In the genomic region with DNA sequence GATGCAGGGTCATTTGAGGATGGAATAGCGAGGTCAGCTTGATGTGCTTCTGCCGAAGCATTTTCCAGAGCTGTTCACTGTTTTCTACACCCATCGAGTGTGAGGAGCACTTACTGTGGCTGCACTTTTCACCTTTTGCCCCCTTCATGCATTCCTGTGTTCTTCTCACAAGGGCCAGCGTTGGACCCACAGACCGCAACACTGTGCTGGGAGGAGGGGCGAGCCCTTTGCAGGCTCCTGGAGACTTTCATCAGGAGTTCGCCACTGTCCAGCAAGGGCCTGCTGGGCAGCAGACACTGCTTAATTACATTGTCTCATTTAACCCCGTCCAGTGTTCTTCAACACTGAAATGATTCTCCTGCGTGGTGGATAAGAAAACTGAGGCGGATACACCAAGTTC, we compare ENCODE assay signal across 23 cellular contexts. TPM values are rescaled to one million over a fixed set of nuclear protein-coding genes. Genes with fewer than 3 reads are reported as not detected.
DNase-seq lines count a peak whose midpoint lies in the region; ATAC-seq, FAIRE-seq and TF ChIP-seq lines count a peak whose summit lies in the region.
"Had no signal": no experiment of that assay in that cellular context is flagged by ENCODE, and none has a peak within 500 bp of the region (broad histone marks: within the 10 kb centered on the region; RNA-seq: fewer than 3 reads in every experiment).

No MANE protein-coding gene starts in this region.

- H3K9me3 ChIP-seq in vagina, result no peaks in the 10 kb centered on the region

- H3K27ac Mint-ChIP-seq in activated CD8-positive, alpha-beta memory T cell treated with anti-CD3 and anti-CD28 coated beads, Interleukin-2, amount 10 ng/mL, durations not matched to agents 7 days and 5 days, result no peak overlapping the region
- H3K27ac Mint-ChIP-seq in activated CD4-positive, alpha-beta memory T cell treated with anti-CD3 and anti-CD28 coated beads for 36 hours, result no peak overlapping the region
- H3K27ac Mint-ChIP-seq: B cell; CD8-positive, alpha-beta T cell; HFFc6 had no signal

- H3K36me3 ChIP-seq in bronchial epithelial cell (ENCODE audit: control insufficient read depth, insufficient read depth, low read length) (no peaks in the 10 kb centered on the region), vagina (no peaks in the 10 kb centered on the region)
- H3K36me3 ChIP-seq: BLaER1 treated with 17β-estradiol and CSF1 and Interleukin-3, amounts not matched to agents 10 nM and 100 nM had no signal

- peaks cover 7% of the 10 kb centered on the region for H3K27me3 Mint-ChIP-seq in activated CD8-positive, alpha-beta memory T cell treated with anti-CD3 and anti-CD28 coated beads, Interleukin-2, amount 10 ng/mL, durations not matched to agents 7 days and 5 days
- H3K27me3 Mint-ChIP-seq in activated CD4-positive, alpha-beta memory T cell treated with anti-CD3 and anti-CD28 coated beads for 36 hours, result peaks cover 5% of the 10 kb centered on the region

- intact Hi-C loops in vagina (cut with DNase I), result no loop called here
- intact Hi-C loops in activated CD4-positive, alpha-beta memory T cell treated with anti-CD3 and anti-CD28 coated beads for 36 hours (cut with micrococcal nuclease), result no loop called here

- CTCF ChIA-PET in activated CD8-positive, alpha-beta memory T cell treated with anti-CD3 and anti-CD28 coated beads, Interleukin-2, amount 10 ng/mL, durations not matched to agents 7 days and 5 days (lab: Charles Lee), result no interaction called here
- CTCF ChIA-PET in activated CD4-positive, alpha-beta memory T cell treated with anti-CD3 and anti-CD28 coated beads for 36 hours (lab: Charles Lee), result no interaction called here

- H3K36me3 Mint-ChIP-seq in activated CD8-positive, alpha-beta memory T cell treated with anti-CD3 and anti-CD28 coated beads, Interleukin-2, amount 10 ng/mL, durations not matched to agents 7 days and 5 days, result no peaks in the 10 kb centered on the region
- H3K36me3 Mint-ChIP-seq in activated CD4-positive, alpha-beta memory T cell treated with anti-CD3 and anti-CD28 coated beads for 36 hours, result no peaks in the 10 kb centered on the region
- H3K36me3 Mint-ChIP-seq: CD8-positive, alpha-beta T cell had no signal

- DNase-seq in activated CD8-positive, alpha-beta memory T cell treated with anti-CD3 and anti-CD28 coated beads, Interleukin-2, amount 10 ng/mL, durations not matched to agents 7 days and 5 days, result peak; percentile 30
- DNase-seq in activated CD8-positive, alpha-beta memory T cell treated with anti-CD3 and anti-CD28 coated beads for 24 hours, result no peak
- DNase-seq in bronchial epithelial cell (ENCODE audit: low read depth) (no peak), iPS-NIHi7 (ENCODE audit: extremely low spot score) (peak; percentile 4), vagina (ENCODE audit: extremely low spot score in 2 of 2) (peak; percentile 47 to 49), COLO668 (lab: John Stamatoyannopoulos, UW; ENCODE audit: unreplicated experiment) (no peak)
- no peak for DNase-seq in activated CD4-positive, alpha-beta memory T cell treated with anti-CD3 and anti-CD28 coated beads for 36 hours
- DNase-seq: 8988T, COR-L47, DMS 273 treated with DMSO at 0.1 percent for 48 hours, DMS53, DND-41, EL, GOT3, H7, HFFc6 had no signal

- no peaks in the 10 kb centered on the region for H3K9me3 Mint-ChIP-seq in activated CD8-positive, alpha-beta memory T cell treated with anti-CD3 and anti-CD28 coated beads, Interleukin-2, amount 10 ng/mL, durations not matched to agents 7 days and 5 days (ENCODE audit: low read depth)
- peaks cover 2% of the 10 kb centered on the region for H3K9me3 Mint-ChIP-seq in activated CD4-positive, alpha-beta memory T cell treated with anti-CD3 and anti-CD28 coated beads for 36 hours
- H3K9me3 Mint-ChIP-seq: HFFc6 had no signal

- H3K4me3 Mint-ChIP-seq in activated CD8-positive, alpha-beta memory T cell treated with anti-CD3 and anti-CD28 coated beads, Interleukin-2, amount 10 ng/mL, durations not matched to agents 7 days and 5 days, result no peak overlapping the region
- no peak overlapping the region for H3K4me3 Mint-ChIP-seq in activated CD4-positive, alpha-beta memory T cell treated with anti-CD3 and anti-CD28 coated beads for 36 hours
- H3K4me3 Mint-ChIP-seq: B cell; CD8-positive, alpha-beta T cell; HFFc6 had no signal

- no peak overlapping the region for H3K27ac ChIP-seq in vagina
- H3K27ac ChIP-seq: BLaER1 treated with 17β-estradiol and CSF1 and Interleukin-3, amounts not matched to agents 10 nM and 100 nM had no signal

- POLR2A ChIA-PET in activated CD4-positive, alpha-beta memory T cell treated with anti-CD3 and anti-CD28 coated beads for 36 hours (lab: Charles Lee), result no interaction called here

- H3K27me3 ChIP-seq in bronchial epithelial cell (ENCODE audit: control insufficient read depth, insufficient read depth, low read length) (no peaks in the 10 kb centered on the region), vagina (no peaks in the 10 kb centered on the region)
- H3K27me3 ChIP-seq: BLaER1 treated with 17β-estradiol and CSF1 and Interleukin-3, amounts not matched to agents 10 nM and 100 nM had no signal

- FAIRE-seq in bronchial epithelial cell (lab: Jason Lieb, UNC), result peak; percentile 77
- FAIRE-seq: GM12878, HTR-8/SVneo had no signal

- ATAC-seq in activated CD8-positive, alpha-beta memory T cell treated with anti-CD3 and anti-CD28 coated beads, Interleukin-2, amount 10 ng/mL, durations not matched to agents 7 days and 5 days, result no peak
- ATAC-seq: CD8-positive, alpha-beta T cell; GM12878; HCT116 had no signal

- H3K4me3 ChIP-seq in bronchial epithelial cell (ENCODE audit: low read depth, low read length) (no peak overlapping the region), vagina (no peak overlapping the region)
- H3K4me3 ChIP-seq: BLaER1 treated with 17β-estradiol and CSF1 and Interleukin-3, amounts not matched to agents 10 nM and 100 nM; GM12878 had no signal

- H3K4me1 Mint-ChIP-seq in activated CD8-positive, alpha-beta memory T cell treated with anti-CD3 and anti-CD28 coated beads, Interleukin-2, amount 10 ng/mL, durations not matched to agents 7 days and 5 days, result no peaks in the 10 kb centered on the region
- no peaks in the 10 kb centered on the region for H3K4me1 Mint-ChIP-seq in activated CD4-positive, alpha-beta memory T cell treated with anti-CD3 and anti-CD28 coated beads for 36 hours (ENCODE audit: low read depth)
- H3K4me1 Mint-ChIP-seq: B cell had no signal

- H3K4me1 ChIP-seq in vagina, result peaks cover 16% of the 10 kb centered on the region

- TF ChIP-seq POLR2A in vagina (IDR thresholded peaks at IDR 0.05), result no peak

- TF ChIP-seq CTCF in bronchial epithelial cell (IDR thresholded peaks at IDR 0.05; ENCODE audit: insufficient read depth, low read length, severe bottlenecking) (no peak), vagina (IDR thresholded peaks at IDR 0.05) (no peak)

RNA-seq across cellular contexts. Expression of a gene that starts 29.9 kb away (rescaled TPM):
- not detected for total RNA-seq in activated CD8-positive, alpha-beta memory T cell treated with anti-CD3 and anti-CD28 coated beads, Interleukin-2, amount 10 ng/mL, durations not matched to agents 7 days and 5 days
- total RNA-seq in bronchial epithelial cell, result under 0.01 and 0.53 TPM in 2 replicates
- 6.9 TPM for total RNA-seq in vagina
- not detected for total RNA-seq in activated CD4-positive, alpha-beta memory T cell treated with anti-CD3 and anti-CD28 coated beads for 36 hours
- total RNA-seq: B cell; CD8-positive, alpha-beta T cell; G401; GM12878 had no signal

Comparison
In these comparisons a context has a peak if more than half of its experiments do, and no peak if none do; other contexts are left out.
1. DNase-seq: peak in activated CD8-positive, alpha-beta memory T cell treated with anti-CD3 and anti-CD28 coated beads, Interleukin-2, amount 10 ng/mL, durations not matched to agents 7 days and 5 days (single experiment), iPS-NIHi7 (single experiment) and vagina (2 of 2); none in activated CD8-positive, alpha-beta memory T cell treated with anti-CD3 and anti-CD28 coated beads for 24 hours (single experiment), bronchial epithelial cell (single experiment), activated CD4-positive, alpha-beta memory T cell treated with anti-CD3 and anti-CD28 coated beads for 36 hours (single experiment) and COLO668 (single experiment).